ENCODE assay signal across 8 cellular contexts in the genomic region with DNA sequence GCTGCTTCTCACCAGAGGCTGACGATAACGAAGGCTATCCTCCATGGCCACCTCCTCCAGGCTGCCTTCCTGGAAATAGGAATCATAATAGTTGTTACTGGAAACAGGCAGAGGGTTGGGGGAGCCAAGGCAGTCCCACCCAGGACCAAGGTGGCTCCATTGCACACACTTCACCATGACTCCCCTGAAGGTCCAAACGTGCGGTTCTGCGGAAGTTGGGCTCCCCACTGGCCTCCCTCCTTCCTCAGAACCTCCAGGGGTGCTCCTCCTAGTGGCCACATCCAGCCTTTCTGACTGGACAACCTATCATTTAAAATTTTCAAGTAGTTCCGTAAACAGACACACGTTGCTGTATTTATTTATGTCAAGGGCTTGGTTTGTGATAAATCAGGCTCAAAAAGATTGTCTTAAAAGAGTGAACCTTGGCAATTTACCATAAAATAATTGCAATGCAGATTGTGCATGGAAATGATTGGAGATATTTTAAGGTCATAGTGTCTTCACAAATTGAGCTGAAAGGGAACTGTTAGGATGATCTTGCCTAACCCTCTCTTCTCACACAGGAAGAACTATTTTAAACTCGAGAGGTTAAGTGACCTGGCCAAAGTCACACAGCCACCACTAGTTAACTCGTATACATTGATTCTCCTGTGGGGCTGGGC. TPM values are rescaled to one million over a fixed set of nuclear protein-coding genes. Genes with fewer than 3 reads are reported as not detected.
DNase-seq lines count a peak whose midpoint lies in the region; ATAC-seq and TF ChIP-seq lines count a peak whose summit lies in the region.

No MANE protein-coding gene starts in this region.

- H3K27ac Mint-ChIP-seq in CD4-positive, CD25-positive, alpha-beta regulatory T cell: peak overlapping the region in 2 of 3 donors; percentile 8 to 58

- peaks cover 20% of the 10 kb centered on the region for H3K4me1 ChIP-seq in CD4-positive, CD25-positive, alpha-beta regulatory T cell (ENCODE audit: control insufficient read depth, insufficient read depth, low read length, poor library complexity, severe bottlenecking)
- H3K4me1 ChIP-seq in Peyer's patch: peaks cover 0 to 37% (median 11%) of the 10 kb centered on the region in 4 donors
- peaks cover 34% of the 10 kb centered on the region for H3K4me1 ChIP-seq in psoas muscle

- intact Hi-C loops in left cardiac atrium (cut with DNase I) (no loop called here), psoas muscle (cut with DNase I) (loop anchor here in 1 of 2 donors (10.0 kb wide), 1 partner anchor 181 kb away; the partner anchor contains the start of gene MTFP1)

- H3K27me3 Mint-ChIP-seq in CD4-positive, CD25-positive, alpha-beta regulatory T cell: peaks cover 21% of the 10 kb centered on the region

- H3K9me3 Mint-ChIP-seq in CD4-positive, CD25-positive, alpha-beta regulatory T cell: no peaks in the 10 kb centered on the region

- H3K4me3 ChIP-seq in CD4-positive, CD25-positive, alpha-beta regulatory T cell (ENCODE audit: low read depth, low read length): no peak overlapping the region
- peak overlapping the region in 3 of 4 donors; percentile 4 to 69 (median 64) for H3K4me3 ChIP-seq in Peyer's patch
- peak overlapping the region; percentile 86 for H3K4me3 ChIP-seq in psoas muscle

- H3K36me3 ChIP-seq in CD4-positive, CD25-positive, alpha-beta regulatory T cell (ENCODE audit: control insufficient read depth, insufficient read depth, low read length): no peaks in the 10 kb centered on the region
- H3K36me3 ChIP-seq in Peyer's patch (no peaks in the 10 kb centered on the region), psoas muscle (ENCODE audit: insufficient read depth in 1 of 2, low read depth in 1 of 2) (no peaks in the 10 kb centered on the region)

- H3K27me3 ChIP-seq in CD4-positive, CD25-positive, alpha-beta regulatory T cell (ENCODE audit: control insufficient read depth, insufficient read depth, low read length): no peaks in the 10 kb centered on the region
- H3K27me3 ChIP-seq in Peyer's patch: no peaks in the 10 kb centered on the region
- no peaks in the 10 kb centered on the region for H3K27me3 ChIP-seq in psoas muscle (ENCODE audit: insufficient read depth in 3 of 3, low read length in 2 of 3)

- H3K9me3 ChIP-seq in CD4-positive, CD25-positive, alpha-beta regulatory T cell (ENCODE audit: control insufficient read depth in 2 of 2, low read length in 2 of 2): no peaks in the 10 kb centered on the region
- H3K9me3 ChIP-seq in Peyer's patch (no peaks in the 10 kb centered on the region), psoas muscle (no peaks in the 10 kb centered on the region)

- H3K27ac ChIP-seq in CD4-positive, CD25-positive, alpha-beta regulatory T cell (ENCODE audit: insufficient read depth, low read length, poor library complexity, severe bottlenecking): no peak overlapping the region
- H3K27ac ChIP-seq in Peyer's patch (peak overlapping the region in 2 of 4 donors; percentile 36 to 77), psoas muscle (peak overlapping the region; percentile 80)

- no peaks in the 10 kb centered on the region for H3K36me3 Mint-ChIP-seq in CD4-positive, CD25-positive, alpha-beta regulatory T cell

- TF ChIP-seq CTCF in Peyer's patch (IDR thresholded peaks at IDR 0.05) (peak; percentile 22 to 80 (median 68)), psoas muscle (IDR thresholded peaks at IDR 0.05) (peak; percentile 51)

- TF ChIP-seq POLR2A in Peyer's patch (IDR thresholded peaks at IDR 0.05): no peak

- H3K4me3 Mint-ChIP-seq in CD4-positive, CD25-positive, alpha-beta regulatory T cell: peak overlapping the region; percentile 14 to 56 (median 48)

- peak; percentile 19 to 67 (median 29) for DNase-seq in CD4-positive, CD25-positive, alpha-beta regulatory T cell
- DNase-seq in HPDE6-E6E7 (ENCODE audit: extremely low spot score): peak; percentile 35
- peak; percentile 46 to 83 (median 68) for DNase-seq in Peyer's patch
- DNase-seq in activated naive CD4-positive, alpha-beta T cell treated with Interleukin-2 at 50 U/mL for 16 hours: peak; percentile 51
- DNase-seq in left cardiac atrium: peak; percentile 74
- DNase-seq in psoas muscle: peak; percentile 59 to 66

- peak; percentile 26 to 34 for ATAC-seq in CD4-positive, CD25-positive, alpha-beta regulatory T cell (ENCODE audit: low read depth in 2 of 2)
- peak; percentile 22 to 45 for ATAC-seq in left cardiac atrium
- peak in 3 of 4 donors; percentile 33 to 61 (median 48) for ATAC-seq in psoas muscle
- ATAC-seq in HG02763 (IDR thresholded peaks at IDR 0.05; ENCODE audit: unreplicated experiment): no peak
- ATAC-seq in GM21360 (IDR thresholded peaks at IDR 0.05; ENCODE audit: unreplicated experiment): no peak

- WGBS in psoas muscle, 3 donors: 26 to 37% (median 28%) methylated on average over 9 of the region's 9 CpGs

- H3K4me1 Mint-ChIP-seq in CD4-positive, CD25-positive, alpha-beta regulatory T cell: peaks cover 0 to 31% (median 15%) of the 10 kb centered on the region in 4 donors

RNA-seq across cellular contexts. Expression of gene TCN2, which starts 1.4 kb away (rescaled TPM):
- total RNA-seq in CD4-positive, CD25-positive, alpha-beta regulatory T cell: 0.30 TPM
- 1 to 10 TPM in 2 of 4 donors, under 1 TPM in 2; 0.23 to 1.7 (median 0.99) TPM for polyA plus RNA-seq in CD4-positive, CD25-positive, alpha-beta regulatory T cell
- total RNA-seq in Peyer's patch (100 to 1,000 TPM in 3 of 4 donors, 10 to 100 TPM in 1; 17.3 to 248 (median 186) TPM), left cardiac atrium (10 to 100 TPM; 20.9 to 21.3 TPM), psoas muscle (10 to 100 TPM in 1 of 4 donors, 1 to 10 TPM in 3; 5.5 to 11.7 (median 9.0) TPM)
- 1 to 10 TPM; 5.9 to 9.9 (median 7.0) TPM for polyA plus RNA-seq in psoas muscle

RNA-seq across cellular contexts. Expression of gene PES1, which starts 13.9 kb away (rescaled TPM):
- total RNA-seq in CD4-positive, CD25-positive, alpha-beta regulatory T cell: 38.2 TPM
- 10 to 100 TPM; 35.2 to 47.9 (median 36.1) TPM for polyA plus RNA-seq in CD4-positive, CD25-positive, alpha-beta regulatory T cell
- total RNA-seq in Peyer's patch (10 to 100 TPM; 28.4 to 49.5 (median 38.4) TPM), left cardiac atrium (10 to 100 TPM; 23.0 to 38.9 TPM), psoas muscle (10 to 100 TPM; 32.8 to 74.8 (median 63.7) TPM)
- polyA plus RNA-seq in psoas muscle: 100 to 1,000 TPM in 1 of 3 donors, 10 to 100 TPM in 2; 55.9 to 100 (median 69.4) TPM

RNA-seq across cellular contexts. Expression of gene SLC35E4, which starts 30.0 kb away (rescaled TPM):
- 14.5 TPM for total RNA-seq in CD4-positive, CD25-positive, alpha-beta regulatory T cell
- polyA plus RNA-seq in CD4-positive, CD25-positive, alpha-beta regulatory T cell: 1 to 10 TPM; 1.9 to 7.0 (median 4.1) TPM
- 1 to 10 TPM; 1.7 to 9.9 (median 7.3) TPM for total RNA-seq in Peyer's patch
- total RNA-seq in left cardiac atrium: 1 to 10 TPM; 2.3 to 5.3 TPM
- total RNA-seq in psoas muscle: 10 to 100 TPM in 1 of 4 donors, 1 to 10 TPM in 3; 5.8 to 11.5 (median 7.2) TPM
- 10 to 100 TPM in 1 of 3 donors, 1 to 10 TPM in 2; 2.6 to 11.0 (median 6.8) TPM for polyA plus RNA-seq in psoas muscle

RNA-seq across cellular contexts. Expression of gene GAL3ST1, which starts 31.1 kb away (rescaled TPM):
- 0.44 TPM for total RNA-seq in CD4-positive, CD25-positive, alpha-beta regulatory T cell
- under 1 TPM in 1 of 4 donors, not detected in 3; 0.49 TPM for polyA plus RNA-seq in CD4-positive, CD25-positive, alpha-beta regulatory T cell
- total RNA-seq in Peyer's patch: 10 to 100 TPM; 19.0 to 98.5 (median 57.2) TPM
- total RNA-seq in left cardiac atrium: under 1 TPM; 0.29 to 0.39 TPM
- 1 to 10 TPM in 3 of 4 donors, under 1 TPM in 1; 0.80 to 2.7 (median 1.3) TPM for total RNA-seq in psoas muscle
- under 1 TPM; 0.21 to 0.63 (median 0.39) TPM for polyA plus RNA-seq in psoas muscle

RNA-seq across cellular contexts. Expression of gene SEC14L6, which starts 59.0 kb away (rescaled TPM):
- not detected for total RNA-seq in CD4-positive, CD25-positive, alpha-beta regulatory T cell
- under 1 TPM in 1 of 4 donors, not detected in 3; 0.09 TPM for polyA plus RNA-seq in CD4-positive, CD25-positive, alpha-beta regulatory T cell
- total RNA-seq in Peyer's patch: under 1 TPM in 1 of 4 donors, not detected in 3; 0.27 TPM
- total RNA-seq in left cardiac atrium: under 1 TPM; 0.08 to 0.56 TPM
- total RNA-seq in psoas muscle: not detected
- polyA plus RNA-seq in psoas muscle: not detected

Comparison
In these comparisons a context has a peak if more than half of its experiments do, and no peak if none do; other contexts are left out.
1. ATAC-seq: peak in CD4-positive, CD25-positive, alpha-beta regulatory T cell (2 of 2), left cardiac atrium (2 of 2) and psoas muscle (3 of 4); none in HG02763 (single experiment) and GM21360 (single experiment).
2. Peak in every context shown above with its lines, with median percentiles within 50 percentile points of each other: DNase-seq.